In the genomic region with DNA sequence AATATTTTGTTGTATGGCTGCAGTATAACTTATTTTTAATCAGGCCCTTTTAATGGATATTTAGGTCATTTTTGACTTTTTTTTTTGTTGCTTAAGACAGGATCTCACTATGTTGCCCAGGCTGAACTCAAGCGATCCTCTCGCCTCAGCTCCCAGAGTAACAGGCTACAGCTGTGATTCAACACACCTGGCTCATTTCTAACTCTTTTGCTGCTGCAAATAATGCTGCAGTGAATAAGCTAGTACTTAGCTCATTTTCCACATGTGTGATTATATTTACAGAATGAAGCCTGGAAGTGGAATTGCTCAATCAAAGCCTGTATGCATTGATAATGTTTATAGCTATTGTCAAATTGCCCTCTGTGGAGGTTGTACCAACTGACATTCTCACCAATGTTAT, we compare ENCODE assay signal across 1 cellular context.
A peak's percentile ranks its signal among the peaks of the same experiment; 100 is the strongest.
TF ChIP-seq lines count a peak whose summit lies in the region.

No MANE protein-coding gene starts in this region.

TF ChIP-seq in HepG2, 621 proteins besides CTCF, POLR2A, EP300 and RAD21 (continued from another document and continues in another):
- TF ChIP-seq, protein P1, sequence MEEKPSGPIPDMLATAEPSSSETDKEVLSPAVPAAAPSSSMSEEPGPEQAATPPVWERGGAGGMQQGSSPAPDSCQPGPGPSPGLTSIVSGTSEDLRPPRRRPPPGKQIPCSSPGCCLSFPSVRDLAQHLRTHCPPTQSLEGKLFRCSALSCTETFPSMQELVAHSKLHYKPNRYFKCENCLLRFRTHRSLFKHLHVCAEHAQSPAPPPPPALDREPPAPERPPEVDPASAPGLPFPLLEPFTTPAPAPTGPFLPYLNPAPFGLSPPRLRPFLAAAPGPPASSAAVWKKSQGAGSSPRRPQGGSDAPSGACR (CRISPR knock-in tag; IDR thresholded peaks at IDR 0.05): no peak
- peak; percentile 96 for TF ChIP-seq ZNF121 (CRISPR knock-in tag; IDR thresholded peaks at IDR 0.05)
- no peak for TF ChIP-seq TARDBP (CRISPR knock-in tag; IDR thresholded peaks at IDR 0.05)
- no peak; the same call in 1 of the 2 replicates for TF ChIP-seq NKX3-1 (CRISPR knock-in tag; IDR thresholded peaks at IDR 0.05)
- TF ChIP-seq SETDB1 (CRISPR knock-in tag; IDR thresholded peaks at IDR 0.05; ENCODE audit: borderline replicate concordance): no peak
- TF ChIP-seq ZNF841 (CRISPR knock-in tag; IDR thresholded peaks at IDR 0.05; ENCODE audit: borderline replicate concordance): no peak
- TF ChIP-seq ZNF235 (CRISPR knock-in tag; IDR thresholded peaks at IDR 0.05; ENCODE audit: borderline replicate concordance): no peak
- no peak for TF ChIP-seq ZNF205 (CRISPR knock-in tag; IDR thresholded peaks at IDR 0.05)
- no peak for TF ChIP-seq TEAD2 (CRISPR knock-in tag; IDR thresholded peaks at IDR 0.05)
- TF ChIP-seq, protein P2, sequence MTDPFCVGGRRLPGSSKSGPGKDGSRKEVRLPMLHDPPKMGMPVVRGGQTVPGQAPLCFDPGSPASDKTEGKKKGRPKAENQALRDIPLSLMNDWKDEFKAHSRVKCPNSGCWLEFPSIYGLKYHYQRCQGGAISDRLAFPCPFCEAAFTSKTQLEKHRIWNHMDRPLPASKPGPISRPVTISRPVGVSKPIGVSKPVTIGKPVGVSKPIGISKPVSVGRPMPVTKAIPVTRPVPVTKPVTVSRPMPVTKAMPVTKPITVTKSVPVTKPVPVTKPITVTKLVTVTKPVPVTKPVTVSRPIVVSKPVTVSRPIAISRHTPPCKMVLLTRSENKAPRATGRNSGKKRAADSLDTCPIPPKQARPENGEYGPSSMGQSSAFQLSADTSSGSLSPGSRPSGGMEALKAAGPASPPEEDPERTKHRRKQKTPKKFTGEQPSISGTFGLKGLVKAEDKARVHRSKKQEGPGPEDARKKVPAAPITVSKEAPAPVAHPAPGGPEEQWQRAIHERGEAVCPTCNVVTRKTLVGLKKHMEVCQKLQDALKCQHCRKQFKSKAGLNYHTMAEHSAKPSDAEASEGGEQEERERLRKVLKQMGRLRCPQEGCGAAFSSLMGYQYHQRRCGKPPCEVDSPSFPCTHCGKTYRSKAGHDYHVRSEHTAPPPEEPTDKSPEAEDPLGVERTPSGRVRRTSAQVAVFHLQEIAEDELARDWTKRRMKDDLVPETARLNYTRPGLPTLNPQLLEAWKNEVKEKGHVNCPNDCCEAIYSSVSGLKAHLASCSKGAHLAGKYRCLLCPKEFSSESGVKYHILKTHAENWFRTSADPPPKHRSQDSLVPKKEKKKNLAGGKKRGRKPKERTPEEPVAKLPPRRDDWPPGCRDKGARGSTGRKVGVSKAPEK (CRISPR knock-in tag; IDR thresholded peaks at IDR 0.05; ENCODE audit: borderline replicate concordance): 0 out of 2 replicates have a peak, but pooled peaks have one; percentile 4
- TF ChIP-seq, protein P3, sequence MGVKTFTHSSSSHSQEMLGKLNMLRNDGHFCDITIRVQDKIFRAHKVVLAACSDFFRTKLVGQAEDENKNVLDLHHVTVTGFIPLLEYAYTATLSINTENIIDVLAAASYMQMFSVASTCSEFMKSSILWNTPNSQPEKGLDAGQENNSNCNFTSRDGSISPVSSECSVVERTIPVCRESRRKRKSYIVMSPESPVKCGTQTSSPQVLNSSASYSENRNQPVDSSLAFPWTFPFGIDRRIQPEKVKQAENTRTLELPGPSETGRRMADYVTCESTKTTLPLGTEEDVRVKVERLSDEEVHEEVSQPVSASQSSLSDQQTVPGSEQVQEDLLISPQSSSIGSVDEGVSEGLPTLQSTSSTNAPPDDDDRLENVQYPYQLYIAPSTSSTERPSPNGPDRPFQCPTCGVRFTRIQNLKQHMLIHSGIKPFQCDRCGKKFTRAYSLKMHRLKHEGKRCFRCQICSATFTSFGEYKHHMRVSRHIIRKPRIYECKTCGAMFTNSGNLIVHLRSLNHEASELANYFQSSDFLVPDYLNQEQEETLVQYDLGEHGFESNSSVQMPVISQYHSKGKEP (CRISPR knock-in tag; IDR thresholded peaks at IDR 0.05): no peak
- no peak for TF ChIP-seq LCORL (IDR thresholded peaks at IDR 0.05)
- TF ChIP-seq LCORL (CRISPR knock-in tag; IDR thresholded peaks at IDR 0.05): 0 out of 2 replicates have a peak, but pooled peaks have one; percentile 6
- TF ChIP-seq HMG20A (CRISPR knock-in tag; IDR thresholded peaks at IDR 0.05; ENCODE audit: borderline replicate concordance): 0 out of 2 replicates have a peak, but pooled peaks have one; percentile 6
- TF ChIP-seq CENPX (CRISPR knock-in tag; IDR thresholded peaks at IDR 0.05): no peak
- no peak for TF ChIP-seq ZNF75D (CRISPR knock-in tag; IDR thresholded peaks at IDR 0.05; ENCODE audit: borderline replicate concordance)
- TF ChIP-seq, protein P4, sequence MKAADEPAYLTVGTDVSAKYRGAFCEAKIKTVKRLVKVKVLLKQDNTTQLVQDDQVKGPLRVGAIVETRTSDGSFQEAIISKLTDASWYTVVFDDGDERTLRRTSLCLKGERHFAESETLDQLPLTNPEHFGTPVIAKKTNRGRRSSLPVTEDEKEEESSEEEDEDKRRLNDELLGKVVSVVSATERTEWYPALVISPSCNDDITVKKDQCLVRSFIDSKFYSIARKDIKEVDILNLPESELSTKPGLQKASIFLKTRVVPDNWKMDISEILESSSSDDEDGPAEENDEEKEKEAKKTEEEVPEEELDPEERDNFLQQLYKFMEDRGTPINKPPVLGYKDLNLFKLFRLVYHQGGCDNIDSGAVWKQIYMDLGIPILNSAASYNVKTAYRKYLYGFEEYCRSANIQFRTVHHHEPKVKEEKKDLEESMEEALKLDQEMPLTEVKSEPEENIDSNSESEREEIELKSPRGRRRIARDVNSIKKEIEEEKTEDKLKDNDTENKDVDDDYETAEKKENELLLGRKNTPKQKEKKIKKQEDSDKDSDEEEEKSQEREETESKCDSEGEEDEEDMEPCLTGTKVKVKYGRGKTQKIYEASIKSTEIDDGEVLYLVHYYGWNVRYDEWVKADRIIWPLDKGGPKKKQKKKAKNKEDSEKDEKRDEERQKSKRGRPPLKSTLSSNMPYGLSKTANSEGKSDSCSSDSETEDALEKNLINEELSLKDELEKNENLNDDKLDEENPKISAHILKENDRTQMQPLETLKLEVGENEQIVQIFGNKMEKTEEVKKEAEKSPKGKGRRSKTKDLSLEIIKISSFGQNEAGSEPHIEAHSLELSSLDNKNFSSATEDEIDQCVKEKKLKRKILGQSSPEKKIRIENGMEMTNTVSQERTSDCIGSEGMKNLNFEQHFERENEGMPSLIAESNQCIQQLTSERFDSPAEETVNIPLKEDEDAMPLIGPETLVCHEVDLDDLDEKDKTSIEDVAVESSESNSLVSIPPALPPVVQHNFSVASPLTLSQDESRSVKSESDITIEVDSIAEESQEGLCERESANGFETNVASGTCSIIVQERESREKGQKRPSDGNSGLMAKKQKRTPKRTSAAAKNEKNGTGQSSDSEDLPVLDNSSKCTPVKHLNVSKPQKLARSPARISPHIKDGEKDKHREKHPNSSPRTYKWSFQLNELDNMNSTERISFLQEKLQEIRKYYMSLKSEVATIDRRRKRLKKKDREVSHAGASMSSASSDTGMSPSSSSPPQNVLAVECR (CRISPR knock-in tag; IDR thresholded peaks at IDR 0.05; ENCODE audit: borderline replicate concordance): peak; percentile 4; the same call in 1 of the 2 replicates
- TF ChIP-seq ZC3H13 (CRISPR knock-in tag; IDR thresholded peaks at IDR 0.05): no peak
- TF ChIP-seq ZNF496 (CRISPR knock-in tag; IDR thresholded peaks at IDR 0.05; ENCODE audit: insufficient replicate concordance): no peak
- TF ChIP-seq ZNF800 (CRISPR knock-in tag; IDR thresholded peaks at IDR 0.05): no peak
- TF ChIP-seq CEBPB (IDR thresholded peaks at IDR 0.05; ENCODE audit: borderline replicate concordance, low read depth, low read length): peak; percentile 57; the same call in 1 of the 2 replicates
- TF ChIP-seq, protein P5, sequence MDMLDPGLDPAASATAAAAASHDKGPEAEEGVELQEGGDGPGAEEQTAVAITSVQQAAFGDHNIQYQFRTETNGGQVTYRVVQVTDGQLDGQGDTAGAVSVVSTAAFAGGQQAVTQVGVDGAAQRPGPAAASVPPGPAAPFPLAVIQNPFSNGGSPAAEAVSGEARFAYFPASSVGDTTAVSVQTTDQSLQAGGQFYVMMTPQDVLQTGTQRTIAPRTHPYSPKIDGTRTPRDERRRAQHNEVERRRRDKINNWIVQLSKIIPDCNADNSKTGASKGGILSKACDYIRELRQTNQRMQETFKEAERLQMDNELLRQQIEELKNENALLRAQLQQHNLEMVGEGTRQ (IDR thresholded peaks at IDR 0.05; ENCODE audit: low read depth, low read length): no peak
- TF ChIP-seq, protein P5 (CRISPR knock-in tag; IDR thresholded peaks at IDR 0.05; ENCODE audit: borderline replicate concordance): no peak
- no peak for TF ChIP-seq ZNF256 (CRISPR knock-in tag; conservative IDR thresholded peaks at IDR 0.05)
- TF ChIP-seq KDM1A (CRISPR knock-in tag; IDR thresholded peaks at IDR 0.05): no peak
- TF ChIP-seq NR2F2 (IDR thresholded peaks at IDR 0.05; ENCODE audit: borderline replicate concordance, low read depth): no peak
- TF ChIP-seq RBM39 (IDR thresholded peaks at IDR 0.05; ENCODE audit: low read depth, low read length, poor library complexity, severe bottlenecking): no peak
- no peak for TF ChIP-seq GABPB1 (CRISPR knock-in tag; IDR thresholded peaks at IDR 0.05)
- TF ChIP-seq, protein P6, sequence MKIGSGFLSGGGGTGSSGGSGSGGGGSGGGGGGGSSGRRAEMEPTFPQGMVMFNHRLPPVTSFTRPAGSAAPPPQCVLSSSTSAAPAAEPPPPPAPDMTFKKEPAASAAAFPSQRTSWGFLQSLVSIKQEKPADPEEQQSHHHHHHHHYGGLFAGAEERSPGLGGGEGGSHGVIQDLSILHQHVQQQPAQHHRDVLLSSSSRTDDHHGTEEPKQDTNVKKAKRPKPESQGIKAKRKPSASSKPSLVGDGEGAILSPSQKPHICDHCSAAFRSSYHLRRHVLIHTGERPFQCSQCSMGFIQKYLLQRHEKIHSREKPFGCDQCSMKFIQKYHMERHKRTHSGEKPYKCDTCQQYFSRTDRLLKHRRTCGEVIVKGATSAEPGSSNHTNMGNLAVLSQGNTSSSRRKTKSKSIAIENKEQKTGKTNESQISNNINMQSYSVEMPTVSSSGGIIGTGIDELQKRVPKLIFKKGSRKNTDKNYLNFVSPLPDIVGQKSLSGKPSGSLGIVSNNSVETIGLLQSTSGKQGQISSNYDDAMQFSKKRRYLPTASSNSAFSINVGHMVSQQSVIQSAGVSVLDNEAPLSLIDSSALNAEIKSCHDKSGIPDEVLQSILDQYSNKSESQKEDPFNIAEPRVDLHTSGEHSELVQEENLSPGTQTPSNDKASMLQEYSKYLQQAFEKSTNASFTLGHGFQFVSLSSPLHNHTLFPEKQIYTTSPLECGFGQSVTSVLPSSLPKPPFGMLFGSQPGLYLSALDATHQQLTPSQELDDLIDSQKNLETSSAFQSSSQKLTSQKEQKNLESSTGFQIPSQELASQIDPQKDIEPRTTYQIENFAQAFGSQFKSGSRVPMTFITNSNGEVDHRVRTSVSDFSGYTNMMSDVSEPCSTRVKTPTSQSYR (CRISPR knock-in tag; IDR thresholded peaks at IDR 0.05; ENCODE audit: borderline replicate concordance): no peak
- no peak for TF ChIP-seq RFX5 (IDR thresholded peaks at IDR 0.05; ENCODE audit: low read depth, low read length)
- TF ChIP-seq, protein P7, sequence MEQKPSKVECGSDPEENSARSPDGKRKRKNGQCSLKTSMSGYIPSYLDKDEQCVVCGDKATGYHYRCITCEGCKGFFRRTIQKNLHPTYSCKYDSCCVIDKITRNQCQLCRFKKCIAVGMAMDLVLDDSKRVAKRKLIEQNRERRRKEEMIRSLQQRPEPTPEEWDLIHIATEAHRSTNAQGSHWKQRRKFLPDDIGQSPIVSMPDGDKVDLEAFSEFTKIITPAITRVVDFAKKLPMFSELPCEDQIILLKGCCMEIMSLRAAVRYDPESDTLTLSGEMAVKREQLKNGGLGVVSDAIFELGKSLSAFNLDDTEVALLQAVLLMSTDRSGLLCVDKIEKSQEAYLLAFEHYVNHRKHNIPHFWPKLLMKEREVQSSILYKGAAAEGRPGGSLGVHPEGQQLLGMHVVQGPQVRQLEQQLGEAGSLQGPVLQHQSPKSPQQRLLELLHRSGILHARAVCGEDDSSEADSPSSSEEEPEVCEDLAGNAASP (CRISPR knock-in tag; IDR thresholded peaks at IDR 0.05; ENCODE audit: borderline replicate concordance): no peak
- TF ChIP-seq ZFP36L1 (CRISPR knock-in tag; IDR thresholded peaks at IDR 0.05): 0 out of 2 replicates have a peak, but pooled peaks have one; percentile 66
- TF ChIP-seq ZNF101 (CRISPR knock-in tag; IDR thresholded peaks at IDR 0.05; ENCODE audit: borderline replicate concordance, low read depth): no peak
- no peak for TF ChIP-seq ZNF672 (CRISPR knock-in tag; IDR thresholded peaks at IDR 0.05)
- no peak for TF ChIP-seq ELF4 (CRISPR knock-in tag; IDR thresholded peaks at IDR 0.05; ENCODE audit: borderline replicate concordance)
- TF ChIP-seq, protein P8, sequence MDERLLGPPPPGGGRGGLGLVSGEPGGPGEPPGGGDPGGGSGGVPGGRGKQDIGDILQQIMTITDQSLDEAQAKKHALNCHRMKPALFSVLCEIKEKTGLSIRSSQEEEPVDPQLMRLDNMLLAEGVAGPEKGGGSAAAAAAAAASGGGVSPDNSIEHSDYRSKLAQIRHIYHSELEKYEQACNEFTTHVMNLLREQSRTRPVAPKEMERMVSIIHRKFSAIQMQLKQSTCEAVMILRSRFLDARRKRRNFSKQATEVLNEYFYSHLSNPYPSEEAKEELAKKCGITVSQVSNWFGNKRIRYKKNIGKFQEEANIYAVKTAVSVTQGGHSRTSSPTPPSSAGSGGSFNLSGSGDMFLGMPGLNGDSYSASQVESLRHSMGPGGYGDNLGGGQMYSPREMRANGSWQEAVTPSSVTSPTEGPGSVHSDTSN (CRISPR knock-in tag; IDR thresholded peaks at IDR 0.05): no peak
